25 cellular contexts compared by ENCODE assay signal in the genomic region with DNA sequence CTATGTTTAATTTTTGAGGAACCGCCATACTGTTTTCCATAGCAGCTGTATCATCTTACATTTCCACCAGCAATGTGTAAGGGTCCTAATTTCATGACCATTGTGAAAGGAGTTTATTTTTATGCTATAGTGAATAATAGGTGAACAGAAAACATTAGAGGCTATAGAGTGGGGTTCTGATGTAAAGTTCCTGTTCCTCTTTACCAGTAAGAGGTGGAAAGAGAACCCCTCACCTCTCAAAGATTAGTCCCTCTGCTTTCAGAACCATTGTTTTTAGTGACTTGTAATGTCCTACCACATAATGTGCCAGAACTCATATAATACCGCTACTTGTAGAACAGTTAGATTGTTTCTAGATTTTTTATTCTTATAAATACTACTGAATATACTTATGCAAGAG.
"Had no signal": no experiment of that assay in that cellular context is flagged by ENCODE, and none has a peak within 500 bp of the region (broad histone marks: within the 10 kb centered on the region; RNA-seq: fewer than 3 reads in every experiment).

No MANE protein-coding gene starts in this region.

- H3K27ac ChIP-seq: esophagus muscularis mucosa, foreskin keratinocyte, gastroesophageal sphincter, heart left ventricle, hepatocyte, ovary, psoas muscle, sigmoid colon, thoracic aorta, tibial nerve, upper lobe of left lung, uterus had no signal

- FAIRE-seq: endothelial cell of umbilical vein, kidney had no signal

- DNase-seq: dermis blood vessel endothelial cell; effector memory CD4-positive, alpha-beta T cell; foreskin keratinocyte; heart left ventricle; kidney; natural killer cell; occipital lobe; ovary; posterior cingulate gyrus; psoas muscle; right cardiac atrium; sigmoid colon; stimulated activated CD4-positive, alpha-beta T cell treated with anti-CD3 and anti-CD28 coated beads, Interleukin-2, amount 100 ng/mL, for 24 hours; stimulated activated CD4-positive, alpha-beta T cell treated with anti-CD3 and anti-CD28 coated beads, Interleukin-4, amount 100 ng/mL, for 24 hours; upper lobe of left lung; uterus had no signal

- H3K4me3 ChIP-seq: esophagus muscularis mucosa, gastroesophageal sphincter, heart left ventricle, hepatocyte, lung, ovary, psoas muscle, sigmoid colon, thoracic aorta, tibial nerve, upper lobe of left lung, uterus had no signal

- H3K36me3 ChIP-seq: gastroesophageal sphincter, heart left ventricle, ovary, sigmoid colon, thoracic aorta, uterus had no signal

- ATAC-seq: foreskin keratinocyte; gastroesophageal sphincter; heart left ventricle; left lobe of liver; natural killer cell; psoas muscle; right cardiac atrium; stimulated activated effector memory CD8-positive, alpha-beta T cell treated with anti-CD3 and anti-CD28 coated beads, Interleukin-12 subunit alpha, Interleukin-12 subunit beta, amount 100 ng/mL, for 72 hours had no signal

- H3K27me3 ChIP-seq: esophagus muscularis mucosa, foreskin keratinocyte, gastroesophageal sphincter, heart left ventricle, hepatocyte, ovary, sigmoid colon, tibial nerve, upper lobe of left lung, uterus had no signal

- H3K4me2 ChIP-seq: hepatocyte had no signal

- H2AFZ ChIP-seq: hepatocyte had no signal

- H3K9me3 ChIP-seq: esophagus muscularis mucosa, gastroesophageal sphincter, heart left ventricle, ovary, psoas muscle, sigmoid colon, thoracic aorta, tibial nerve, upper lobe of left lung, uterus had no signal

- H3K4me1 ChIP-seq: esophagus muscularis mucosa, psoas muscle, sigmoid colon, upper lobe of left lung, uterus had no signal
